ENCODE assay signal across 1 cellular context in genomic region chr1:202311880-202312635, GRCh38.
TF ChIP-seq lines count a peak whose summit lies in the region.

No MANE protein-coding gene starts in this region.

TF ChIP-seq in GM23338, 12 proteins besides CTCF, POLR2A, EP300 and RAD21 (continued from another document):
- TF ChIP-seq ZNF462 (CRISPR knock-in tag; IDR thresholded peaks at IDR 0.05) (no peak), POLR2AphosphoS5 (IDR thresholded peaks at IDR 0.05; ENCODE audit: low read depth) (no peak), JUNB (IDR thresholded peaks at IDR 0.05; ENCODE audit: unreplicated experiment) (no peak), NANOG (IDR thresholded peaks at IDR 0.05; ENCODE audit: borderline replicate concordance) (no peak), REST (IDR thresholded peaks at IDR 0.05; ENCODE audit: unreplicated experiment) (no peak), EZH2phosphoT487 (IDR thresholded peaks at IDR 0.05; ENCODE audit: unreplicated experiment) (no peak), ZNF331 (CRISPR knock-in tag; IDR thresholded peaks at IDR 0.05; ENCODE audit: low read depth) (no peak), EZH2 (IDR thresholded peaks at IDR 0.05; ENCODE audit: low read depth, unreplicated experiment) (no peak), CREB1 (CRISPR knock-in tag; IDR thresholded peaks at IDR 0.05; ENCODE audit: low read depth) (no peak), STAT1 (IDR thresholded peaks at IDR 0.05; ENCODE audit: unreplicated experiment) (no peak), ETS1 (IDR thresholded peaks at IDR 0.05) (no peak)
TF ChIP-seq in GM23338: peak in this region for 0.
